Comparison of ENCODE assay signal across 8 cellular contexts in genomic region chr1:58781541-58782307, GRCh38. TPM values are rescaled to one million over a fixed set of nuclear protein-coding genes. Genes with fewer than 3 reads are reported as not detected.
DNase-seq lines count a peak whose midpoint lies in the region; ATAC-seq, FAIRE-seq and TF ChIP-seq lines count a peak whose summit lies in the region.

No MANE protein-coding gene starts in this region.

- H3K9ac ChIP-seq in GM12878 (ENCODE audit: control insufficient read depth, insufficient read depth, low read length): peak overlapping the region; percentile 9; the same call in 1 of the 2 replicates

- H3K36me3 ChIP-seq in MG63 (peaks cover 32% of the 10 kb centered on the region), GM12878 (ENCODE audit: control insufficient read depth in 2 of 2, insufficient read depth in 2 of 2, low read length in 1 of 2) (no peaks in the 10 kb centered on the region), iPS DF 6.9 (ENCODE audit: control insufficient read depth, insufficient read depth, low read length) (no peaks in the 10 kb centered on the region), sigmoid colon (peaks cover 0 to 8% (median 0%) of the 10 kb centered on the region in 4 donors)

- RAD21 ChIA-PET in GM12878 (lab: Charles Lee; ENCODE audit: unreplicated experiment): interaction anchor here (0.6 to 4.9 kb wide), 9 partner anchors 39 to 978 kb away, joined by 3 to 43 read pairs (median 4); no protein-coding TSS in a partner anchor

- H4K20me1 ChIP-seq in GM12878 (ENCODE audit: control insufficient read depth, insufficient read depth): no peaks in the 10 kb centered on the region

- no peaks in the 10 kb centered on the region for H3K9me3 ChIP-seq in MG63
- no peaks in the 10 kb centered on the region for H3K9me3 ChIP-seq in GM12878 (replicated peaks; ENCODE audit: control insufficient read depth, insufficient read depth, low read length)
- no peaks in the 10 kb centered on the region for H3K9me3 ChIP-seq in iPS DF 6.9 (ENCODE audit: control insufficient read depth, insufficient read depth, low read length)
- no peaks in the 10 kb centered on the region for H3K9me3 ChIP-seq in sigmoid colon

- no peak; the same call in 1 of the 2 replicates for TF ChIP-seq POLR2A in GM12878 (IDR thresholded peaks at IDR 0.05; ENCODE audit: low read depth, low read length)
- TF ChIP-seq POLR2A in sigmoid colon (IDR thresholded peaks at IDR 0.05): peak in 1 of 2 donors; percentile 17

- no peaks in the 10 kb centered on the region for H3K27me3 ChIP-seq in MG63
- no peaks in the 10 kb centered on the region for H3K27me3 ChIP-seq in GM12878 (replicated peaks in 1 of 2; ENCODE audit: control insufficient read depth in 2 of 2, insufficient read depth in 2 of 2, low read length in 1 of 2)
- peaks cover 8% of the 10 kb centered on the region; the same call in 1 of the 2 replicates for H3K27me3 ChIP-seq in iPS DF 6.9 (ENCODE audit: control insufficient read depth, insufficient read depth, low read length)
- H3K27me3 ChIP-seq in sigmoid colon: no peaks in the 10 kb centered on the region

- intact Hi-C loops in GM12878 (cut with micrococcal nuclease; ENCODE audit: unreplicated experiment) (loop anchor here (5.0 kb wide), 3 partner anchors 186 to 246 kb away; no protein-coding TSS in a partner anchor), sigmoid colon (cut with DNase I) (loop anchor here (5.0 kb wide), 2 partner anchors 276 to 821 kb away; no protein-coding TSS in a partner anchor)

- in situ Hi-C loops in GM12878 (cut with MboI): loop anchor here (10.0 kb wide), 1 partner anchor 513 kb away; the partner anchor contains the start of gene FGGY

- CTCF ChIA-PET in GM12878 (lab: Yijun Ruan, JAX): interaction anchor here (0.7 to 5.1 kb wide), 13 partner anchors 8 to 979 kb away, joined by 3 to 39 read pairs (median 4); no protein-coding TSS in a partner anchor

- WGBS in GM12878 (ENCODE audit: insufficient coverage, insufficient replicate concordance, low lambda C conversion rate, missing lambda C conversion rate): 2% methylated on average over 42 of the region's 42 CpGs
- WGBS in iPS DF 6.9 (ENCODE audit: insufficient coverage, insufficient read length): no CpG with 5 or more reads among the region's 42 CpGs
- 0 to 1% methylated on average over 42 of the region's 42 CpGs for WGBS in sigmoid colon, 2 donors

- TF ChIP-seq CTCF in GM12878 (IDR thresholded peaks at IDR 0.05 in 2 of 3, conservative IDR thresholded peaks at IDR 0.05 in 1 of 3; ENCODE audit: control insufficient read depth in 2 of 3, extremely low read depth in 1 of 3, insufficient read depth in 1 of 3, low read depth in 3 of 3, low read length in 3 of 3) (peak; percentile 39 to 53 (median 52); a peak in 4 of 6 replicates), sigmoid colon (IDR thresholded peaks at IDR 0.05) (peak in 3 of 4 experiments; percentile 22 to 57 (median 46))

- peak; percentile 46 for TF ChIP-seq RAD21 in GM12878 (IDR thresholded peaks at IDR 0.05; ENCODE audit: insufficient read depth, low read depth, low read length)

- SMC1A ChIA-PET in GM12878 (lab: Charles Lee; ENCODE audit: uncharacterized antibody, unreplicated experiment): interaction anchor here (0.7 to 8.4 kb wide), 8 partner anchors 14 to 978 kb away, joined by 3 to 64 read pairs (median 4); no protein-coding TSS in a partner anchor

- no peak for TF ChIP-seq EP300 in GM12878 (IDR thresholded peaks at IDR 0.05; ENCODE audit: borderline replicate concordance in 1 of 2, control insufficient read depth in 1 of 2, low read depth in 2 of 2, low read length in 2 of 2)
- TF ChIP-seq EP300 in sigmoid colon (IDR thresholded peaks at IDR 0.05): peak in 1 of 4 donors; percentile 18

- POLR2A ChIA-PET in GM12878 (lab: Charles Lee): interaction anchor here (0.7 to 1.0 kb wide), 2 partner anchors 232 to 370 kb away, joined by 3 read pairs; no protein-coding TSS in a partner anchor

- peak overlapping the region; percentile 99 for H3K4me2 ChIP-seq in GM12878 (ENCODE audit: control insufficient read depth, insufficient read depth)

- peak overlapping the region; percentile 93 for H3K4me3 ChIP-seq in MG63
- peak overlapping the region; percentile 84 for H3K4me3 ChIP-seq in GM12878
- H3K4me3 ChIP-seq in iPS DF 6.9 (ENCODE audit: low read length): peak overlapping the region; percentile 57; the same call in 1 of the 2 replicates
- peak overlapping the region; percentile 73 to 87 (median 80) for H3K4me3 ChIP-seq in sigmoid colon

- H2AFZ ChIP-seq in GM12878 (ENCODE audit: control insufficient read depth, low read depth, low read length): peak overlapping the region; percentile 5; the same call in 1 of the 2 replicates

- no peak for FAIRE-seq in GM12878 (lab: Jason Lieb, UNC)

- H3K27ac ChIP-seq in GM12878 (ENCODE audit: control insufficient read depth, insufficient read depth) (no peak overlapping the region), iPS DF 6.9 (ENCODE audit: low read length) (no peak overlapping the region), sigmoid colon (peak overlapping the region; percentile 97 to 100 (median 98))

- no TSS peak for BruUV-seq in GM12878 (replicated peaks; lab: Mats Ljungman, UMichigan)

- H3K4me1 ChIP-seq in GM12878 (ENCODE audit: control insufficient read depth, insufficient read depth, low read length) (peaks cover 11% of the 10 kb centered on the region), iPS DF 6.9 (ENCODE audit: control insufficient read depth, insufficient read depth, low read length) (no peaks in the 10 kb centered on the region), sigmoid colon (peaks cover 0 to 27% (median 21%) of the 10 kb centered on the region in 4 donors)

- H3K79me2 ChIP-seq in GM12878 (ENCODE audit: control insufficient read depth, insufficient read depth, low read length): peaks cover 6% of the 10 kb centered on the region

- peak; percentile 78 for DNase-seq in DMS53 treated with DMSO at 0.1 percent for 48 hours (lab: John Stamatoyannopoulos, UW; ENCODE audit: unreplicated experiment)
- DNase-seq in MG63: peak; percentile 71
- DNase-seq in T-helper 2 cell: peak in 4 of 5 experiments; percentile 35 to 56 (median 46)
- DNase-seq in GM12878 (ENCODE audit: low read depth, low spot score): no peak
- DNase-seq in iPS DF 6.9 (ENCODE audit: low read depth, low spot score): no peak
- peak; percentile 90 for DNase-seq in sigmoid colon
- no peak for DNase-seq in occipital lobe (lab: John Stamatoyannopoulos, UW)
- no peak for DNase-seq in amniotic stem cell (lab: John Stamatoyannopoulos, UW)

- no peak for ATAC-seq in GM12878

TF ChIP-seq in GM12878, 131 proteins besides CTCF, POLR2A, EP300 and RAD21 (continues in another document):
- TF ChIP-seq MTA3 (IDR thresholded peaks at IDR 0.05; ENCODE audit: borderline replicate concordance, low read length) (no peak), PKNOX1 (IDR thresholded peaks at IDR 0.05) (peak; percentile 5; the same call in 1 of the 2 replicates), BCL3 (IDR thresholded peaks at IDR 0.05; ENCODE audit: borderline replicate concordance, insufficient read depth, low read depth, low read length, poor library complexity, severe bottlenecking) (no peak), CBX5 (IDR thresholded peaks at IDR 0.05; ENCODE audit: low read depth) (0 out of 2 replicates have a peak, but pooled peaks have one; percentile 24), NBN (IDR thresholded peaks at IDR 0.05) (0 out of 2 replicates have a peak, but pooled peaks have one; percentile 38), IKZF2 (IDR thresholded peaks at IDR 0.05) (peak; percentile 0 to 9; a peak in 2 of 4 replicates), ASH2L (IDR thresholded peaks at IDR 0.05; ENCODE audit: borderline replicate concordance, low read depth) (no peak), LARP7 (IDR thresholded peaks at IDR 0.05) (no peak), HDAC6 (IDR thresholded peaks at IDR 0.05; ENCODE audit: unreplicated experiment) (peak; percentile 36)

RNA-seq across cellular contexts. Expression of gene JUN, which starts 2.1 kb away (rescaled TPM):
- 104 and 126 TPM in 2 replicates for total RNA-seq in MG63 (2014; rRNA removed; shearing (Covaris generic); ENCODE audit: low replicate concordance)
- 6.6 and 8.6 TPM in 2 replicates for total RNA-seq in GM12878 (2013; cell fraction: nucleolus; rRNA removed)
- total RNA-seq in GM12878 (2014; rRNA removed): 6.0 and 6.7 TPM in 2 replicates
- total RNA-seq in GM12878 (2014; rRNA removed; fragmentation: Illumina TruSeq; extraction: Trizol): 1.6 and 1.8 TPM in 2 replicates
- total RNA-seq in GM12878 (2021): 8.4 and 8.7 TPM in 2 replicates
- 2.8 TPM for polyA plus RNA-seq in GM12878 (2011; ENCODE audit: low read depth)
- polyA plus RNA-seq in GM12878 (2011; rRNA removed): 1.4 and 2.5 TPM in 2 replicates
- polyA plus RNA-seq in GM12878 (2011; cell fraction: cytosol; rRNA removed): 2.7 and 3.0 TPM in 2 replicates
- polyA plus RNA-seq in GM12878 (2011; cell fraction: nucleus; rRNA removed): 4.1 and 4.5 TPM in 2 replicates
- polyA plus RNA-seq in GM12878 (2012): 10.7 and 15.4 TPM in 2 replicates
- 1.4 and 1.8 TPM in 2 replicates for polyA plus RNA-seq in GM12878 (2014; fragmentation: Illumina TruSeq; extraction: Trizol)
- under 1 TPM; 0.18 to 0.37 TPM for polyA plus RNA-seq in GM12878 (2014; fragmentation: Nextera tagmentation; extraction: Ambion mirVana)
- polyA plus RNA-seq in GM12878 (2014; rRNA removed): 6.3 and 6.4 TPM in 2 replicates
- 1 to 10 TPM; 3.1 to 3.7 TPM for polyA plus RNA-seq in GM12878 (2016; fragmentation: Nextera tagmentation; extraction: Ambion mirVana)
- 1.8 and 3.8 TPM in 2 replicates for polyA minus RNA-seq in GM12878 (2011; rRNA and poly(A)+ RNA removed)
- polyA minus RNA-seq in GM12878 (2011; cell fraction: cytosol; rRNA and poly(A)+ RNA removed): 2.3 and 2.9 TPM in 2 replicates
- polyA minus RNA-seq in GM12878 (2011; cell fraction: nucleus; rRNA and poly(A)+ RNA removed): 9.4 and 13.0 TPM in 2 replicates
- total RNA-seq in sigmoid colon: 100 to 1,000 TPM in 3 of 4 donors, 10 to 100 TPM in 1; 52.4 to 233 (median 202) TPM
- 100 to 1,000 TPM in 2 of 3 donors, 10 to 100 TPM in 1; 42.8 to 132 (median 112) TPM for polyA plus RNA-seq in sigmoid colon
- total RNA-seq in occipital lobe: 76.1 TPM

Comparison
In these comparisons a context has a peak if more than half of its experiments do, and no peak if none do; other contexts are left out.
1. DNase-seq: peak in DMS53 treated with DMSO at 0.1 percent for 48 hours (single experiment), MG63 (single experiment), T-helper 2 cell (4 of 5) and sigmoid colon (single experiment); none in GM12878 (single experiment), iPS DF 6.9 (single experiment), occipital lobe (single experiment) and amniotic stem cell (single experiment).
2. H3K27ac ChIP-seq: peak in sigmoid colon (4 of 4); none in GM12878 (single experiment) and iPS DF 6.9 (single experiment).
3. Peak in every context shown above with its lines, with median percentiles within 50 percentile points of each other: H3K4me3 ChIP-seq.